ENCODE assay signal across 23 cellular contexts in the genomic region with DNA sequence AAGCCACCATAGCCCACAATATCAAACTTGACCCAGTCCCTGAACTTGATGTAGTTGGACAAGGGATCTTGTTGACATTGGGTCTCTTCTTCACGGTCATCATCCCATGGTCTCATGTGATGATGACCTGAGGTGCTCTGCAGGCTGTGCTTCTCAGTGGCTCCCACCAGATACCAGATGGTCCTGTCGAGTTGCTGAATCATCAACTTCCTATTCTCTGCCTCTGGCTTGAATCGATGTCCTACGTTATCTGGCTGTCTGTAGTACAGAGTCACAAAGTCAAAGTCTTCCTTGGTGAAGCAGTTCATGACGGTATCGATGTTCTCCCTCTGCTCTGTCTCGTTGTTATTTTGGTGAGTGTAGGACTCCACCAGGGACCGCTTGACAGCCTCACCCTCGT.
"Had no signal": no experiment of that assay in that cellular context is flagged by ENCODE, and none has a peak within 500 bp of the region (broad histone marks: within the 10 kb centered on the region; RNA-seq: fewer than 3 reads in every experiment).

No MANE protein-coding gene starts in this region.

- H3K36me3 ChIP-seq: SJCRH30 had no signal

- H3K27me3 ChIP-seq: SJCRH30 had no signal

- H3K4me3 ChIP-seq: SJCRH30 had no signal

- FAIRE-seq: HepG2 had no signal

- H3K4me1 ChIP-seq: SJCRH30 had no signal

- H3K27ac ChIP-seq: SJCRH30 had no signal

- ATAC-seq: HepG2, Panc1, PC-3, Right ventricle myocardium inferior, SK-N-SH treated with all-trans-retinoic acid at 6 μM for 48 hours had no signal

- H3K9me3 ChIP-seq: SJCRH30 had no signal

- DNase-seq: IMR-90, MV-4-11, NCI-H1048, NCI-H1105, NCI-H1417, NCI-H1436 treated with DMSO at 0.1 percent for 48 hours, NCI-H1694 treated with DMSO at 0.1 percent for 48 hours, NCI-H1930, NCI-H2081, NCI-H2107, NCI-H2227 treated with DMSO at 0.1 percent for 48 hours, NCI-H446, NCI-H510A, NCI-H524 treated with DMSO at 0.1 percent for 48 hours, NCI-H69, NCI-H774, PC-3, SHP77 treated with DMSO at 0.1 percent for 48 hours, SJCRH30 had no signal
